In genomic region chr1:201021333-201022177, GRCh38 we compare ENCODE assay signal across 9 cellular contexts. TPM values are rescaled to one million over a fixed set of nuclear protein-coding genes. Genes with fewer than 3 reads are reported as not detected.
A peak's percentile ranks its signal among the peaks of the same experiment; 100 is the strongest.
DNase-seq lines count a peak whose midpoint lies in the region; ATAC-seq and TF ChIP-seq lines count a peak whose summit lies in the region.
"Had no signal": no experiment of that assay in that cellular context is flagged by ENCODE, and none has a peak within 500 bp of the region (broad histone marks: within the 10 kb centered on the region; RNA-seq: fewer than 3 reads in every experiment).

No MANE protein-coding gene starts in this region.

- H3K27me3 ChIP-seq in iPS-20b (ENCODE audit: insufficient read depth, low read length) (peaks cover 15% of the 10 kb centered on the region), psoas muscle (ENCODE audit: insufficient read depth in 3 of 3, low read length in 2 of 3) (no peaks in the 10 kb centered on the region), thyroid gland (no peaks in the 10 kb centered on the region)

- H3K36me3 ChIP-seq in iPS-20b (ENCODE audit: insufficient read depth, low read depth, low read length) = peaks cover 3% of the 10 kb centered on the region; the same call in 1 of the 2 replicates
- no peaks in the 10 kb centered on the region for H3K36me3 ChIP-seq in psoas muscle (ENCODE audit: insufficient read depth in 1 of 2, low read depth in 1 of 2)
- H3K36me3 ChIP-seq in thyroid gland = no peaks in the 10 kb centered on the region
- H3K36me3 ChIP-seq: BE2C had no signal

- H3K4me3 ChIP-seq in iPS-20b (ENCODE audit: low read length) (peak overlapping the region; percentile 72; the same call in 1 of the 2 replicates), psoas muscle (no peak overlapping the region), thyroid gland (replicated peaks in 1 of 3) (no peak overlapping the region)

- WGBS in psoas muscle, 3 donors = 66 to 73% (median 71%) methylated on average over 9 of the region's 9 CpGs
- WGBS in thyroid gland, 2 donors = 55 to 63% methylated on average over 7 of the region's 9 CpGs

- TF ChIP-seq CTCF in type B pancreatic cell (conservative IDR thresholded peaks at IDR 0.05) = no peak
- no peak for TF ChIP-seq CTCF in psoas muscle (IDR thresholded peaks at IDR 0.05)
- TF ChIP-seq CTCF in thyroid gland (IDR thresholded peaks at IDR 0.05) = no peak

- no peaks in the 10 kb centered on the region for H3K9me3 ChIP-seq in iPS-20b (ENCODE audit: insufficient read depth, low read depth, low read length)
- no peaks in the 10 kb centered on the region for H3K9me3 ChIP-seq in psoas muscle
- H3K9me3 ChIP-seq in thyroid gland = no peaks in the 10 kb centered on the region
- H3K9me3 ChIP-seq: BE2C had no signal

- peak; percentile 66 for DNase-seq in activated effector memory CD4-positive, alpha-beta T cell treated with anti-CD3 and anti-CD28 coated beads, Interleukin-2, amount 50 U/mL, for 16 hours
- DNase-seq in activated effector memory CD4-positive, alpha-beta T cell treated with Interleukin-2 at 50 U/mL for 16 hours = no peak
- no peak for DNase-seq in type B pancreatic cell (ENCODE audit: extremely low spot score, unreplicated experiment)
- no peak for DNase-seq in psoas muscle
- no peak for DNase-seq in thyroid gland
- DNase-seq: BE2C had no signal

- H3K36me3 Mint-ChIP-seq in T-helper 1 cell treated with Interleukin-12 subunit alpha and Interleukin-12 subunit beta and Interleukin-4 antibody, amounts not matched to agents 30 μg/mL and 1 μg/mL, for 36 hours (ENCODE audit: low read depth) = peaks cover 19% of the 10 kb centered on the region
- H3K36me3 Mint-ChIP-seq in type B pancreatic cell = no peaks in the 10 kb centered on the region

- no peak for TF ChIP-seq POLR2A in thyroid gland (IDR thresholded peaks at IDR 0.05)

- H3K4me1 ChIP-seq in iPS-20b (ENCODE audit: insufficient read depth, low read length) = peaks cover 36% of the 10 kb centered on the region; the same call in 1 of the 2 replicates
- peaks cover 20% of the 10 kb centered on the region for H3K4me1 ChIP-seq in psoas muscle
- H3K4me1 ChIP-seq in thyroid gland = peaks cover 7 to 40% of the 10 kb centered on the region in 2 donors

- H3K27ac Mint-ChIP-seq in T-helper 1 cell treated with Interleukin-12 subunit alpha and Interleukin-12 subunit beta and Interleukin-4 antibody, amounts not matched to agents 30 μg/mL and 1 μg/mL, for 36 hours = peak overlapping the region; percentile 93
- H3K27ac Mint-ChIP-seq in type B pancreatic cell = no peak overlapping the region

- H3K27me3 Mint-ChIP-seq in T-helper 1 cell treated with Interleukin-12 subunit alpha and Interleukin-12 subunit beta and Interleukin-4 antibody, amounts not matched to agents 30 μg/mL and 1 μg/mL, for 36 hours (ENCODE audit: low read depth) = no peaks in the 10 kb centered on the region
- H3K27me3 Mint-ChIP-seq in type B pancreatic cell = peaks cover 19% of the 10 kb centered on the region

- peaks cover 76% of the 10 kb centered on the region for H3K4me1 Mint-ChIP-seq in T-helper 1 cell treated with Interleukin-12 subunit alpha and Interleukin-12 subunit beta and Interleukin-4 antibody, amounts not matched to agents 30 μg/mL and 1 μg/mL, for 36 hours (ENCODE audit: low read depth)
- H3K4me1 Mint-ChIP-seq in type B pancreatic cell (ENCODE audit: unreplicated experiment) = peaks cover 39% of the 10 kb centered on the region

- ATAC-seq in psoas muscle = no peak
- no peak for ATAC-seq in GM21723 (IDR thresholded peaks at IDR 0.05; ENCODE audit: unreplicated experiment)

- no peaks in the 10 kb centered on the region for H3K9me3 Mint-ChIP-seq in T-helper 1 cell treated with Interleukin-12 subunit alpha and Interleukin-12 subunit beta and Interleukin-4 antibody, amounts not matched to agents 30 μg/mL and 1 μg/mL, for 36 hours
- H3K9me3 Mint-ChIP-seq in type B pancreatic cell = no peaks in the 10 kb centered on the region

- peak overlapping the region; percentile 70; the same call in 1 of the 2 replicates for H3K9ac ChIP-seq in iPS-20b (ENCODE audit: low read depth, low read length)

- peak overlapping the region; percentile 98 for H3K4me3 Mint-ChIP-seq in T-helper 1 cell treated with Interleukin-12 subunit alpha and Interleukin-12 subunit beta and Interleukin-4 antibody, amounts not matched to agents 30 μg/mL and 1 μg/mL, for 36 hours
- peak overlapping the region; percentile 87 for H3K4me3 Mint-ChIP-seq in type B pancreatic cell

- intact Hi-C loops in psoas muscle (cut with DNase I) = no loop called here
- intact Hi-C loops in thyroid gland (cut with DNase I) = no loop called here

- H3K27ac ChIP-seq in iPS-20b (ENCODE audit: low read length) (no peak overlapping the region), psoas muscle (no peak overlapping the region), thyroid gland (no peak overlapping the region)

RNA-seq across cellular contexts. Expression of gene KIF21B, which starts 2.0 kb away (rescaled TPM):
- total RNA-seq in type B pancreatic cell (ENCODE audit: low replicate concordance) (0.79 and 7.6 TPM in 2 replicates), psoas muscle (under 1 TPM; 0.20 to 0.81 (median 0.41) TPM), thyroid gland (1 to 10 TPM in 3 of 4 donors, under 1 TPM in 1; 0.89 to 1.5 (median 1.1) TPM)
- polyA plus RNA-seq in psoas muscle = under 1 TPM; 0.04 to 0.10 (median 0.10) TPM
